Comparison of ENCODE assay signal across 6 cellular contexts in the genomic region with DNA sequence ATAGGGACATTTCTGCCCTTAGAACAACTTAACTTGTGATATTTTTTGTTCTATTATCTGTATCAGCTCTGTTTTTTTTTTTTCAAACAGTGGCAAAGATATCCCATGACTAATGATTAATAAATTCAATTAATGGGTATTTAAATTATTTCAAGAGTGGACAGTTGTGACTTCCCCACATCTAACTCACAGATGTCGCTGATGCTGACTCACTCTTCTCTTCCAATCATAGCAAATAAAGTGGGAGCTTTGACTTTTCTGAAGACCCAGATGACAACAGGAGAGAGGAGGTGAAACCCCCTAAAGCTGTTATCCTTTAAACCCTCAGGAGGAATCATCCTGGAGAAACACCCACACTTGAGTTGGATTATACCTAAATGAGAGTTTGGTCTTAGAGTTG. TPM values are rescaled to one million over a fixed set of nuclear protein-coding genes. Genes with fewer than 3 reads are reported as not detected.
"Had no signal": no experiment of that assay in that cellular context is flagged by ENCODE, and none has a peak within 500 bp of the region (broad histone marks: within the 10 kb centered on the region; RNA-seq: fewer than 3 reads in every experiment).

No MANE protein-coding gene starts in this region.

- H3K4me3 Mint-ChIP-seq: GM23338, H9 had no signal

- H3K27ac Mint-ChIP-seq: GM23338, H9 had no signal

- H3K4me1 Mint-ChIP-seq: GM23338 had no signal

- H3K4me2 ChIP-seq: GM23338 had no signal

- DNase-seq: H9, HCEC 1CT, IMR-90 had no signal

- H2AFZ ChIP-seq: GM23338 had no signal

- H3K4me3 ChIP-seq: GM23338 had no signal

RNA-seq across cellular contexts. Expression of a gene that starts 27.1 kb away (rescaled TPM):
- total RNA-seq: GM23338, H1, H9, HT-29, IMR-90 had no signal
- polyA plus RNA-seq: GM23338, H1 had no signal
